ENCODE assay signal across 26 cellular contexts in the genomic region with DNA sequence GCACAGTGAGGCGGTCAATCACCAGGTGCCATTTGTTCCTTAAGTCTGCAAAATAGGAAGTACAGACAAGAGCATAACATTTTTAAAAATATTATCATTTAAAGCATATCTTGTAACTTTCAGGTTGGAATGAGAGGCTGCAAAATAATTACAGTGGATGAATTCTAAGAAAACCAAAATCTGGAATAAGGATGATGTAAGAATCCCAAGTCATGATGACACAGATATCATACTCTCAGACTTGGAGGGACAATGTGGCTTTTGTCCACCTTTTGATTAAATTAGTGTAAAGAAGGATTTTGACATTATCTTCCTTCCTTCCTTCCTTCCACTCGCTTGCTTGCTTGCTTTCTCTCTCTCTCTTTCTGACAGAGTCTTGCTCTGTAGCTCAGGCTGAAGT.
"Had no signal": no experiment of that assay in that cellular context is flagged by ENCODE, and none has a peak within 500 bp of the region (broad histone marks: within the 10 kb centered on the region; RNA-seq: fewer than 3 reads in every experiment).

No MANE protein-coding gene starts in this region.

- H3K27me3 ChIP-seq: colonic mucosa, esophagus squamous epithelium, gastrocnemius medialis, left lung had no signal

- H3K9me3 ChIP-seq: colonic mucosa, esophagus squamous epithelium, gastrocnemius medialis, left lung, lower lobe of right lung, mucosa of descending colon had no signal

- H3K4me3 ChIP-seq: colonic mucosa, esophagus squamous epithelium, gastrocnemius medialis, heart right ventricle, left lung, lower lobe of right lung, mucosa of descending colon had no signal

- DNase-seq: colonic mucosa; cortex of kidney; effector CD8-positive, alpha-beta T cell; effector memory CD8-positive, alpha-beta T cell; endodermal cell; erythroblast; esophagus squamous epithelium; foreskin fibroblast; foreskin melanocyte; gastrocnemius medialis; glutamatergic neuron; head of caudate nucleus; heart right ventricle; hippocampal formation; left cardiac atrium; left lung; left ventricle myocardium superior; lower lobe of right lung; mesenchymal stem cell; mucosa of descending colon; naive B cell had no signal

- ATAC-seq: effector memory CD8-positive, alpha-beta T cell; esophagus mucosa; gastrocnemius medialis; heart right ventricle; left cardiac atrium; left lung; left ventricle myocardium superior; lower lobe of right lung; mucosa of descending colon had no signal

- H3K4me1 ChIP-seq: colonic mucosa, esophagus squamous epithelium, gastrocnemius medialis, heart right ventricle, left lung, lower lobe of right lung had no signal

- H3K36me3 ChIP-seq: colonic mucosa, esophagus squamous epithelium, gastrocnemius medialis, heart right ventricle, left lung, lower lobe of right lung had no signal

- H3K27ac ChIP-seq: colonic mucosa, epithelial cell of prostate, esophagus squamous epithelium, gastrocnemius medialis, heart right ventricle, left lung, lower lobe of right lung had no signal

- FAIRE-seq: endometrium, islet of Langerhans, keratinocyte had no signal
